ENCODE assay signal across 19 cellular contexts in the genomic region with DNA sequence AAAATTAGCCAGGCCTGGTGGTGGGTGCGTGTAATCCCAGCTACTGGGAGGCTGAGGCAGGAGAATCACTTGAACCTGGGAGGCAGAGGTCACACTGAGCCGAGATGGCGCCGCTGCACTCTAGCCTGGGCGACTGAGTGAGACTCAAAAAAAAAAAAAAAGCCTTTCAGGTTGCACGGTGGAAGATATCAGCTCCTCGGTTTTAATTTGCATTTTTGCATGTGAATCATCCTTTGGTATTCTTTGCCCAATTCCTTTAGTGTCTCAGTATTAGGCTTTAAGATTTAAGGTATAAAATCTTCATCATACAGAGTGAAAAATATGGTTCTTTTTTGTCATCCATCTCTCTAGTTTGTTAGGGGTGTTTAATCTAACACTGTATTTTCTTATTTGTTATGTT.
DNase-seq lines count a peak whose midpoint lies in the region; ATAC-seq, FAIRE-seq and TF ChIP-seq lines count a peak whose summit lies in the region.
"Had no signal": no experiment of that assay in that cellular context is flagged by ENCODE, and none has a peak within 500 bp of the region (broad histone marks: within the 10 kb centered on the region; RNA-seq: fewer than 3 reads in every experiment).

No MANE protein-coding gene starts in this region.

- no peak for TF ChIP-seq CTCF in SK-N-SH (IDR thresholded peaks at IDR 0.05)
- no peak for TF ChIP-seq CTCF in IMR-90 (conservative IDR thresholded peaks at IDR 0.05; ENCODE audit: low read depth, low read length)
- TF ChIP-seq CTCF in astrocyte (IDR thresholded peaks at IDR 0.05; ENCODE audit: insufficient read depth, low read depth, low read length): no peak
- no peak for TF ChIP-seq CTCF in smooth muscle cell (IDR thresholded peaks at IDR 0.05; ENCODE audit: borderline replicate concordance, insufficient read depth, poor library complexity, severe bottlenecking)
- TF ChIP-seq CTCF in transverse colon (IDR thresholded peaks at IDR 0.05): no peak

- H3K27ac Mint-ChIP-seq in astrocyte (ENCODE audit: unreplicated experiment): peak overlapping the region; percentile 38
- H3K27ac Mint-ChIP-seq: CD14-positive monocyte; CD4-positive, alpha-beta memory T cell had no signal

- no peak overlapping the region for H2BK5ac ChIP-seq in IMR-90 (ENCODE audit: low read depth, low read length, poor library complexity, severe bottlenecking)

- H4K20me1 ChIP-seq in SK-N-SH (ENCODE audit: insufficient read depth) (no peaks in the 10 kb centered on the region), IMR-90 (ENCODE audit: insufficient read depth, low read length) (no peaks in the 10 kb centered on the region), astrocyte (ENCODE audit: insufficient read depth, low read length) (no peaks in the 10 kb centered on the region), smooth muscle cell (ENCODE audit: low read depth) (no peaks in the 10 kb centered on the region)
- H4K20me1 ChIP-seq: BLaER1 had no signal

- DNase-seq in SK-N-SH (no peak), IMR-90 (no peak), astrocyte (ENCODE audit: low read depth) (peak; percentile 42), smooth muscle cell (lab: John Stamatoyannopoulos, UW; ENCODE audit: unreplicated experiment) (no peak), erythroblast (lab: John Stamatoyannopoulos, UW) (no peak), transverse colon (no peak)
- no peak for DNase-seq in stimulated activated CD4-positive, alpha-beta T cell treated with anti-CD3 and anti-CD28 coated beads, Interleukin-12 subunit alpha, Interleukin-12 subunit beta, amount 100 ng/mL, for 4 hours
- DNase-seq: CD4-positive, alpha-beta memory T cell; DMS79 treated with DMSO at 0.1 percent for 48 hours; GDM1; H9 had no signal

- no peak overlapping the region for H3K4me3 Mint-ChIP-seq in astrocyte (ENCODE audit: unreplicated experiment)
- H3K4me3 Mint-ChIP-seq: CD4-positive, alpha-beta memory T cell; H9 had no signal

- in situ Hi-C loops in IMR-90 (cut with MboI; ENCODE audit: low sequenced_read_pairs): no loop called here
- in situ Hi-C loops in transverse colon (cut with MboI; ENCODE audit: low pct_ligation_motif_present in 1 of 4, low pct_unique_long_range_greater_than_20kb in 1 of 4, low sequenced_read_pairs in 3 of 4): no loop called here

- no peak overlapping the region for H3K56ac ChIP-seq in IMR-90 (ENCODE audit: extremely low read depth, insufficient read depth, low read length)

- intact Hi-C loops in IMR-90 (cut with micrococcal nuclease) (no loop called here), transverse colon (cut with DNase I; ENCODE audit: low total_unique reads) (no loop called here)

- H2BK120ac ChIP-seq in IMR-90 (ENCODE audit: low read depth, low read length): no peak overlapping the region

- H2BK20ac ChIP-seq in IMR-90 (ENCODE audit: low read depth, low read length): no peak overlapping the region

- H3K18ac ChIP-seq in IMR-90 (ENCODE audit: low read depth, low read length): no peak overlapping the region

- H3K4me3 ChIP-seq in SK-N-SH (ENCODE audit: low read depth in 2 of 2, low read length in 1 of 2) (no peak overlapping the region), IMR-90 (ENCODE audit: insufficient read depth, low read depth, low read length) (no peak overlapping the region), astrocyte (ENCODE audit: insufficient read depth, low read depth, low read length) (no peak overlapping the region), smooth muscle cell (no peak overlapping the region), transverse colon (no peak overlapping the region)
- H3K4me3 ChIP-seq: A549, BLaER1 had no signal

- no peak overlapping the region for H3K23ac ChIP-seq in IMR-90 (ENCODE audit: low read depth, low read length)

- H3K9me2 ChIP-seq in SK-N-SH: no peaks in the 10 kb centered on the region

- H3K27me3 ChIP-seq in SK-N-SH (ENCODE audit: insufficient read depth) (no peaks in the 10 kb centered on the region), IMR-90 (ENCODE audit: control insufficient read depth, insufficient read depth, low read length) (no peaks in the 10 kb centered on the region), astrocyte (ENCODE audit: insufficient read depth, low read length) (no peaks in the 10 kb centered on the region), smooth muscle cell (ENCODE audit: low read depth) (no peaks in the 10 kb centered on the region), transverse colon (no peaks in the 10 kb centered on the region)
- H3K27me3 ChIP-seq: BLaER1 had no signal

- CTCF ChIA-PET in SK-N-SH (lab: Yijun Ruan, JAX) (no interaction called here), IMR-90 (lab: Yijun Ruan, JAX) (no interaction called here)

- peaks cover 48% of the 10 kb centered on the region for H3K4me1 Mint-ChIP-seq in astrocyte (ENCODE audit: low read depth, unreplicated experiment)
- H3K4me1 Mint-ChIP-seq: CD14-positive monocyte; CD4-positive, alpha-beta memory T cell had no signal

- 67% methylated on average over 7 of the region's 7 CpGs for WGBS in SK-N-SH (ENCODE audit: low lambda C conversion rate)
- 91% methylated on average over 3 of the region's 7 CpGs; no CpG with 5 or more reads in 1 of the 2 experiments for WGBS in IMR-90 (ENCODE audit: extremely low coverage in 2 of 2, insufficient read length in 1 of 2), 2 experiments
- WGBS in smooth muscle cell (ENCODE audit: low lambda C conversion rate): 57% methylated on average over 7 of the region's 7 CpGs
- 77 to 85% methylated on average over 5 to 7 of the region's 7 CpGs for WGBS in transverse colon (ENCODE audit: low coverage in 1 of 2), 2 donors

- TF ChIP-seq EP300 in SK-N-SH (IDR thresholded peaks at IDR 0.05; ENCODE audit: borderline replicate concordance in 1 of 2, low read depth in 1 of 2, low read length in 1 of 2) (no peak), transverse colon (IDR thresholded peaks at IDR 0.05; ENCODE audit: low read depth) (no peak)

- no TSS peak for BruUV-seq in IMR-90 (replicated peaks; lab: Mats Ljungman, UMichigan)

- H4K8ac ChIP-seq in IMR-90 (ENCODE audit: low read depth in 2 of 2, low read length in 2 of 2): 0 out of 4 replicates have a peak overlapping the region, but pooled peaks of 1 of the 2 experiments have one; percentile 43

- peaks cover 22% of the 10 kb centered on the region for H3K9me1 ChIP-seq in IMR-90 (ENCODE audit: insufficient read depth, low read length)

- 0 out of 4 replicates have a peak, but pooled peaks cover 0 to 5% of the 10 kb centered on the region in 2 experiments for H3K79me1 ChIP-seq in IMR-90 (ENCODE audit: low read depth in 1 of 2, low read length in 2 of 2)

- H3K9me3 Mint-ChIP-seq in astrocyte (ENCODE audit: unreplicated experiment): no peaks in the 10 kb centered on the region

- POLR2A ChIA-PET in SK-N-SH (lab: Yijun Ruan, JAX) (no interaction called here), IMR-90 (lab: Charles Lee; ENCODE audit: unreplicated experiment) (no interaction called here)

- H3K4me1 ChIP-seq in SK-N-SH (ENCODE audit: control insufficient read depth in 1 of 2, insufficient read depth in 2 of 2, low read depth in 1 of 2, low read length in 1 of 2) (peaks cover 35 to 54% of the 10 kb centered on the region in 2 experiments), IMR-90 (ENCODE audit: control insufficient read depth, insufficient read depth, low read length) (peaks cover 18% of the 10 kb centered on the region), astrocyte (ENCODE audit: insufficient read depth, low read length) (peaks cover 58% of the 10 kb centered on the region), smooth muscle cell (ENCODE audit: low read depth) (peaks cover 28% of the 10 kb centered on the region), transverse colon (no peaks in the 10 kb centered on the region)

- H4K91ac ChIP-seq in IMR-90 (ENCODE audit: insufficient read depth, low read depth, low read length): no peak overlapping the region

- no peaks in the 10 kb centered on the region for H3K9me3 ChIP-seq in SK-N-SH
- H3K9me3 ChIP-seq in IMR-90 (ENCODE audit: control insufficient read depth, insufficient read depth, low read length): no peaks in the 10 kb centered on the region
- H3K9me3 ChIP-seq in astrocyte (ENCODE audit: insufficient read depth, low read depth, low read length): no peaks in the 10 kb centered on the region
- no peaks in the 10 kb centered on the region for H3K9me3 ChIP-seq in smooth muscle cell (replicated peaks; ENCODE audit: low read depth)
- H3K9me3 ChIP-seq in transverse colon: no peaks in the 10 kb centered on the region
- H3K9me3 ChIP-seq: A549 had no signal

- no peaks in the 10 kb centered on the region for H3K27me3 Mint-ChIP-seq in astrocyte (ENCODE audit: low read depth, unreplicated experiment)

- H3F3A ChIP-seq in SK-N-SH (replicated peaks; ENCODE audit: insufficient read depth) (peaks cover 23% of the 10 kb centered on the region), smooth muscle cell (ENCODE audit: low read depth) (peaks cover 25% of the 10 kb centered on the region)

- H2AFZ ChIP-seq in SK-N-SH (ENCODE audit: low read depth): no peak overlapping the region
- H2AFZ ChIP-seq in IMR-90 (replicated peaks; ENCODE audit: low read length, poor library complexity): no peak overlapping the region
- H2AFZ ChIP-seq in astrocyte (ENCODE audit: low read depth, low read length): no peak overlapping the region
- H2AFZ ChIP-seq in smooth muscle cell (ENCODE audit: low read depth): no peak overlapping the region

- H3K27ac ChIP-seq in SK-N-SH (ENCODE audit: low read depth in 2 of 2, low read length in 1 of 2): peak overlapping the region; percentile 32 to 80; a peak in 3 of 4 replicates
- no peak overlapping the region for H3K27ac ChIP-seq in IMR-90 (ENCODE audit: insufficient read depth, low read length)
- H3K27ac ChIP-seq in astrocyte (ENCODE audit: low read depth, low read length): peak overlapping the region; percentile 31
- H3K27ac ChIP-seq in smooth muscle cell (ENCODE audit: low read depth): peak overlapping the region; percentile 11
- H3K27ac ChIP-seq in transverse colon: no peak overlapping the region
- H3K27ac ChIP-seq: 22Rv1, A549, BLaER1 had no signal

- ATAC-seq in SK-N-SH treated with all-trans-retinoic acid at 6 μM for 48 hours (no peak), IMR-90 (ENCODE audit: low read depth) (no peak)
- ATAC-seq: A549 had no signal

- H2AK9ac ChIP-seq in IMR-90 (replicated peaks; ENCODE audit: low read depth, low read length, poor library complexity): no peak overlapping the region

- no peak overlapping the region for H3K14ac ChIP-seq in IMR-90 (replicated peaks; ENCODE audit: low read depth, low read length)

- H3K9ac ChIP-seq in SK-N-SH (no peak overlapping the region), IMR-90 (ENCODE audit: low read depth, low read length) (no peak overlapping the region), astrocyte (ENCODE audit: low read length) (no peak overlapping the region), smooth muscle cell (ENCODE audit: low read depth) (no peak overlapping the region)
- H3K9ac ChIP-seq: BLaER1 had no signal

- H3K79me2 ChIP-seq in SK-N-SH (ENCODE audit: insufficient read depth): no peaks in the 10 kb centered on the region
- H3K79me2 ChIP-seq in astrocyte (ENCODE audit: insufficient read depth, low read length): no peaks in the 10 kb centered on the region
- H3K79me2 ChIP-seq in smooth muscle cell (ENCODE audit: low read depth): no peaks in the 10 kb centered on the region

- 0 out of 3 replicates have a peak overlapping the region, but pooled peaks have one; percentile 35 for H2BK15ac ChIP-seq in IMR-90 (ENCODE audit: low read depth, low read length)

- H3K36me3 Mint-ChIP-seq in astrocyte (ENCODE audit: low read depth, unreplicated experiment): no peaks in the 10 kb centered on the region
- H3K36me3 Mint-ChIP-seq: CD14-positive monocyte; CD4-positive, alpha-beta memory T cell had no signal

- H3K36me3 ChIP-seq in SK-N-SH (replicated peaks in 1 of 2; ENCODE audit: control insufficient read depth in 1 of 2, insufficient read depth in 2 of 2, low read length in 1 of 2) (no peaks in the 10 kb centered on the region), IMR-90 (ENCODE audit: control insufficient read depth, insufficient read depth, low read length) (no peaks in the 10 kb centered on the region), astrocyte (ENCODE audit: insufficient read depth, low read length) (no peaks in the 10 kb centered on the region), smooth muscle cell (ENCODE audit: low read depth) (no peaks in the 10 kb centered on the region), transverse colon (no peaks in the 10 kb centered on the region)
- H3K36me3 ChIP-seq: BLaER1 had no signal

- H4K5ac ChIP-seq in IMR-90 (ENCODE audit: low read depth, low read length): no peak overlapping the region

- no peak for FAIRE-seq in astrocyte (lab: Jason Lieb, UNC)
- FAIRE-seq: A549, GM12892, GM18507, H1 had no signal

- TF ChIP-seq RAD21 in SK-N-SH (IDR thresholded peaks at IDR 0.05; ENCODE audit: low read length) (no peak), IMR-90 (IDR thresholded peaks at IDR 0.05; ENCODE audit: low read length) (no peak)

- H3K4me2 ChIP-seq in SK-N-SH (no peak overlapping the region), IMR-90 (ENCODE audit: low read depth, low read length) (no peak overlapping the region), astrocyte (ENCODE audit: low read length) (peak overlapping the region; percentile 56), smooth muscle cell (peak overlapping the region; percentile 46)
- H3K4me2 ChIP-seq: A549 had no signal

- no peak overlapping the region for H3K4ac ChIP-seq in IMR-90 (ENCODE audit: low read depth, low read length)

- dilution Hi-C loops in IMR-90 (cut with HindIII; ENCODE audit: low sequenced_read_pairs, unreplicated experiment): no loop called here

- H2AK5ac ChIP-seq in IMR-90 (ENCODE audit: low read depth, low read length): no peak overlapping the region

- TF ChIP-seq POLR2A in IMR-90 (IDR thresholded peaks at IDR 0.05; ENCODE audit: low read depth, low read length): no peak
- no peak for TF ChIP-seq POLR2A in erythroblast (IDR thresholded peaks at IDR 0.05; ENCODE audit: low read length)
- TF ChIP-seq POLR2A in transverse colon (IDR thresholded peaks at IDR 0.05): no peak

Comparison
In these comparisons a context has a peak if more than half of its experiments do, and no peak if none do; other contexts are left out.
1. H3K27ac ChIP-seq: peak in SK-N-SH (2 of 2), astrocyte (single experiment) and smooth muscle cell (single experiment); none in IMR-90 (single experiment) and transverse colon (0 of 4).
2. H3K4me2 ChIP-seq: peak in astrocyte (single experiment) and smooth muscle cell (single experiment); none in SK-N-SH (single experiment) and IMR-90 (single experiment).